Comparison of ENCODE assay signal across 8 cellular contexts in genomic region chr3:184711366-184712247, GRCh38. TPM values are rescaled to one million over a fixed set of nuclear protein-coding genes. Genes with fewer than 3 reads are reported as not detected.
DNase-seq lines count a peak whose midpoint lies in the region; ATAC-seq and TF ChIP-seq lines count a peak whose summit lies in the region.

MAGEF1 (minus strand) TSS chr3:184712064; CDS start chr3:184711821, 243 bp downstream.

- H3K9me3 ChIP-seq in PC-3 (ENCODE audit: low read length): no peaks in the 10 kb centered on the region
- no peaks in the 10 kb centered on the region for H3K9me3 ChIP-seq in esophagus (ENCODE audit: control insufficient read depth in 2 of 2, insufficient read depth in 1 of 2, low read depth in 1 of 2, low read length in 1 of 2)
- no peaks in the 10 kb centered on the region for H3K9me3 ChIP-seq in mucosa of rectum (ENCODE audit: control insufficient read depth in 2 of 2, low read length in 2 of 2)

- POLR2A ChIA-PET in PC-3 (lab: Charles Lee; ENCODE audit: unreplicated experiment): no interaction called here

- peaks cover 29% of the 10 kb centered on the region for H3K79me2 ChIP-seq in PC-3 (ENCODE audit: low read length)

- H3K4me3 Mint-ChIP-seq in activated T-cell treated with anti-CD3 and anti-CD28 coated beads, Interleukin-2, amount 50 U/mL, for 24 hours: peak within 1 kb of the TSS; percentile 94

- intact Hi-C loops in PC-3 (cut with micrococcal nuclease): no loop called here

- H3K4me1 ChIP-seq in PC-3 (ENCODE audit: insufficient read depth, low read length) (peaks cover 28% of the 10 kb centered on the region), esophagus (ENCODE audit: control insufficient read depth in 2 of 2, insufficient read depth in 2 of 2, low read length in 1 of 2) (peaks cover 2 to 3% of the 10 kb centered on the region in 2 donors), mucosa of rectum (ENCODE audit: control insufficient read depth in 2 of 2, insufficient read depth in 2 of 2, low read length in 2 of 2) (peaks cover 12 to 14% of the 10 kb centered on the region in 2 donors)

- DNase-seq in DMS114 treated with DMSO at 0.1 percent for 48 hours (lab: John Stamatoyannopoulos, UW; ENCODE audit: unreplicated experiment) (peak; percentile 86), KBM-7 (peak; percentile 91), PC-3 (peak; percentile 80)
- DNase-seq in activated T-cell treated with anti-CD3 and anti-CD28 coated beads, Interleukin-2, amount 50 U/mL, for 24 hours: peak; percentile 85
- peak; percentile 30 to 40 for DNase-seq in stimulated activated CD8-positive, alpha-beta memory T cell treated with anti-CD3 and anti-CD28 coated beads, Interleukin-7, amount 100 ng/mL, for 1 hour (ENCODE audit: low read depth in 2 of 2)

- H3K27me3 Mint-ChIP-seq in activated T-cell treated with anti-CD3 and anti-CD28 coated beads, Interleukin-2, amount 50 U/mL, for 24 hours: no peaks in the 10 kb centered on the region

- no peaks in the 10 kb centered on the region for H3K36me3 ChIP-seq in PC-3 (ENCODE audit: low read depth, low read length)
- H3K36me3 ChIP-seq in esophagus (ENCODE audit: control insufficient read depth in 2 of 2, insufficient read depth in 2 of 2, low read length in 1 of 2): peaks cover 0 to 3% of the 10 kb centered on the region in 2 donors
- peaks cover 3 to 5% of the 10 kb centered on the region in 2 donors for H3K36me3 ChIP-seq in mucosa of rectum (ENCODE audit: control insufficient read depth in 2 of 2, insufficient read depth in 2 of 2, low read length in 2 of 2)

- ATAC-seq in GM21717 (IDR thresholded peaks at IDR 0.05; ENCODE audit: unreplicated experiment) (peak; percentile 79), PC-3 (peak; percentile 85)

- H3K27me3 ChIP-seq in PC-3 (ENCODE audit: low read length) (no peaks in the 10 kb centered on the region), esophagus (ENCODE audit: control insufficient read depth in 1 of 2, insufficient read depth in 2 of 2, low read length in 2 of 2) (no peaks in the 10 kb centered on the region), mucosa of rectum (ENCODE audit: control insufficient read depth in 2 of 2, insufficient read depth in 2 of 2, low read length in 2 of 2) (no peaks in the 10 kb centered on the region)

- H4K20me1 ChIP-seq in PC-3 (ENCODE audit: low read length): no peaks in the 10 kb centered on the region

- peak within 1 kb of the TSS; percentile 96 for H3K4me3 ChIP-seq in PC-3 (ENCODE audit: low read length)
- H3K4me3 ChIP-seq in esophagus (ENCODE audit: low read depth in 1 of 2, low read length in 2 of 2): peak within 1 kb of the TSS; percentile 65 to 81
- peak within 1 kb of the TSS; percentile 78 to 88 for H3K4me3 ChIP-seq in mucosa of rectum (ENCODE audit: low read length in 2 of 2)

- BruUV-seq in PC-3 (replicated peaks; lab: Mats Ljungman, UMichigan): no TSS peak

- peak within 1 kb of the TSS; percentile 97 for H2AFZ ChIP-seq in PC-3 (ENCODE audit: low read length)

- TF ChIP-seq CTCF in PC-3 (conservative IDR thresholded peaks at IDR 0.05; ENCODE audit: low read depth, low read length): no peak

- 0 to 1% methylated on average over 72 of the region's 72 CpGs for WGBS in esophagus, 2 donors

- H3K9ac ChIP-seq in PC-3 (ENCODE audit: low read length): peak within 1 kb of the TSS; percentile 95
- peak within 1 kb of the TSS; percentile 71 to 88 for H3K9ac ChIP-seq in mucosa of rectum (ENCODE audit: low read depth in 1 of 2, low read length in 2 of 2)

- in situ Hi-C loops in KBM-7 (cut with MboI; ENCODE audit: low pct_unique_long_range_greater_than_20kb, low sequenced_read_pairs): no loop called here

- peaks cover 5% of the 10 kb centered on the region for H3F3A ChIP-seq in PC-3 (ENCODE audit: low read length, unreplicated experiment)

- H3K9me3 Mint-ChIP-seq in activated T-cell treated with anti-CD3 and anti-CD28 coated beads, Interleukin-2, amount 50 U/mL, for 24 hours: no peaks in the 10 kb centered on the region

- peak within 1 kb of the TSS; percentile 95 for H3K4me2 ChIP-seq in PC-3 (ENCODE audit: low read length)

- H3K9me2 ChIP-seq in PC-3 (replicated peaks; ENCODE audit: low read length): no peaks in the 10 kb centered on the region

- H3K27ac ChIP-seq in PC-3 (ENCODE audit: low read length) (peak within 1 kb of the TSS; percentile 74), esophagus (ENCODE audit: low read depth in 2 of 2, low read length in 1 of 2) (peak within 1 kb of the TSS; percentile 90 to 92), mucosa of rectum (ENCODE audit: low read depth in 2 of 2, low read length in 2 of 2) (peak within 1 kb of the TSS; percentile 81 to 93)

- H3K27ac Mint-ChIP-seq in activated T-cell treated with anti-CD3 and anti-CD28 coated beads, Interleukin-2, amount 50 U/mL, for 24 hours: peak within 1 kb of the TSS; percentile 97

- H3K4me1 Mint-ChIP-seq in activated T-cell treated with anti-CD3 and anti-CD28 coated beads, Interleukin-2, amount 50 U/mL, for 24 hours (ENCODE audit: low read depth): peaks cover 40% of the 10 kb centered on the region

- CTCF ChIA-PET in PC-3 (lab: Charles Lee): interaction anchor here (1.0 kb wide), 1 partner anchor 151 kb away, joined by 5 read pairs; the partner anchor contains the start of gene EPHB3

- peaks cover 42% of the 10 kb centered on the region for H3K36me3 Mint-ChIP-seq in activated T-cell treated with anti-CD3 and anti-CD28 coated beads, Interleukin-2, amount 50 U/mL, for 24 hours (ENCODE audit: low read depth)

RNA-seq across cellular contexts. Expression of gene MAGEF1, which starts in this region (rescaled TPM):
- total RNA-seq in PC-3 (2014; rRNA removed): 43.6 and 57.4 TPM in 2 replicates
- polyA plus RNA-seq in esophagus: 10 to 100 TPM; 25.7 to 27.2 TPM

Comparison
In these comparisons a context has a peak if more than half of its experiments do, and no peak if none do; other contexts are left out.
1. Peak in every context shown above with its lines: DNase-seq, ATAC-seq, H3K4me3 ChIP-seq and H3K27ac ChIP-seq.
2. DNase-seq: peak in every context shown above with its lines; median percentile 91 in KBM-7; 86 in DMS114 treated with DMSO at 0.1 percent for 48 hours; 85 in activated T-cell treated with anti-CD3 and anti-CD28 coated beads, Interleukin-2, amount 50 U/mL, for 24 hours; 80 in PC-3; 35 in stimulated activated CD8-positive, alpha-beta memory T cell treated with anti-CD3 and anti-CD28 coated beads, Interleukin-7, amount 100 ng/mL, for 1 hour.